ENCODE assay signal across 27 cellular contexts in genomic region chr18:75120521-75120920, GRCh38.
"Had no signal": no experiment of that assay in that cellular context is flagged by ENCODE, and none has a peak within 500 bp of the region (broad histone marks: within the 10 kb centered on the region; RNA-seq: fewer than 3 reads in every experiment).

No MANE protein-coding gene starts in this region.

- H3K4me3 Mint-ChIP-seq: immature natural killer cell; naive thymus-derived CD8-positive, alpha-beta T cell; nephron; neural progenitor cell; stimulated activated naive B cell treated with anti-CD40 and anti-IgM and Interleukin-4, amounts not matched to agents 10 μg/mL and 1 μg/mL and 100 μg/mL, for 72 hours; type B pancreatic cell had no signal

- H3K36me3 Mint-ChIP-seq: naive thymus-derived CD8-positive, alpha-beta T cell; neural progenitor cell; stimulated activated naive B cell treated with anti-CD40 and anti-IgM and Interleukin-4, amounts not matched to agents 10 μg/mL and 1 μg/mL and 100 μg/mL, for 72 hours; type B pancreatic cell had no signal

- H3K4me1 Mint-ChIP-seq: nephron; stimulated activated naive B cell treated with anti-CD40 and anti-IgM and Interleukin-4, amounts not matched to agents 10 μg/mL and 1 μg/mL and 100 μg/mL, for 72 hours had no signal

- H3K27ac ChIP-seq: heart left ventricle, left lung, neural progenitor cell, neutrophil, parathyroid adenoma, right atrium auricular region, right lobe of liver, stomach, tibial nerve, vagina had no signal

- DNase-seq: heart left ventricle; hypothalamus; immature natural killer cell; kidney; left colon; left lung; naive thymus-derived CD8-positive, alpha-beta T cell; occipital lobe; right lobe of liver; stimulated activated CD4-positive, alpha-beta T cell treated with anti-CD3 and anti-CD28 coated beads, Interleukin-1b, Interleukin-23, amount 100 ng/mL, for 48 hours; stimulated activated CD4-positive, alpha-beta T cell treated with anti-CD3 and anti-CD28 coated beads, Interleukin-2, amount 100 ng/mL, for 48 hours; stimulated activated CD4-positive, alpha-beta T cell treated with anti-CD3 and anti-CD28 coated beads, Interleukin-4, amount 100 ng/mL, for 4 hours; stimulated activated CD8-positive, alpha-beta memory T cell treated with anti-CD3 and anti-CD28 coated beads, Interleukin-4, amount 100 ng/mL, for 48 hours; stimulated activated naive B cell treated with anti-CD40 and anti-IgM and Interleukin-4, amounts not matched to agents 10 μg/mL and 1 μg/mL and 100 μg/mL, for 72 hours; stimulated activated naive CD8-positive, alpha-beta T cell treated with anti-CD3 and anti-CD28 coated beads, Interleukin-15, Interleukin-2, amounts not matched to agents 100 U/mL and 50 U/mL, for 24 hours; stomach had no signal

- H3K9me3 Mint-ChIP-seq: naive thymus-derived CD8-positive, alpha-beta T cell; nephron; neural progenitor cell had no signal

- H3K36me3 ChIP-seq: heart left ventricle, left lung, neural progenitor cell, neutrophil, right atrium auricular region, right lobe of liver, stomach, tibial nerve, vagina had no signal

- H3K4me1 ChIP-seq: heart left ventricle, left lung, neural progenitor cell, parathyroid adenoma, right atrium auricular region, right lobe of liver, stomach, tibial nerve, vagina had no signal

- H3K27me3 ChIP-seq: heart left ventricle, left lung, neural progenitor cell, neutrophil, right atrium auricular region, right lobe of liver, stomach, tibial nerve, vagina had no signal

- ATAC-seq: heart left ventricle; left colon; left lung; naive thymus-derived CD8-positive, alpha-beta T cell; right lobe of liver; stimulated activated naive B cell treated with anti-CD40 and anti-IgM and Interleukin-4, amounts not matched to agents 10 μg/mL and 1 μg/mL and 100 μg/mL, for 72 hours; stimulated activated naive CD8-positive, alpha-beta T cell treated with anti-CD3 and anti-CD28 coated beads, Interleukin-15, Interleukin-2, amounts not matched to agents 100 U/mL and 50 U/mL, for 24 hours had no signal

- H3K9me3 ChIP-seq: heart left ventricle, left lung, neutrophil, right atrium auricular region, right lobe of liver, stomach, tibial nerve, vagina had no signal

- H3K4me3 ChIP-seq: heart left ventricle, left lung, lung, neural progenitor cell, right atrium auricular region, right lobe of liver, smooth muscle cell, stomach, tibial nerve, vagina had no signal

- H3K27ac Mint-ChIP-seq: naive thymus-derived CD8-positive, alpha-beta T cell; nephron; neural progenitor cell; progenitor cell of endocrine pancreas; stimulated activated naive B cell treated with anti-CD40 and anti-IgM and Interleukin-4, amounts not matched to agents 10 μg/mL and 1 μg/mL and 100 μg/mL, for 72 hours; type B pancreatic cell had no signal
